ENCODE assay signal across 8 cellular contexts in genomic region chr12:76820888-76821482, GRCh38. TPM values are rescaled to one million over a fixed set of nuclear protein-coding genes. Genes with fewer than 3 reads are reported as not detected.
DNase-seq lines count a peak whose midpoint lies in the region; ATAC-seq, FAIRE-seq and TF ChIP-seq lines count a peak whose summit lies in the region.

No MANE protein-coding gene starts in this region.

- whole genome bisulfite sequencing in pancreas, 2 donors, result 30 to 32% methylated on average over 2 of the region's 2 CpGs

- H3K27ac Mint-ChIP-seq in endothelial cell (ENCODE audit: unreplicated experiment), result no peak overlapping the region

- no peaks in the 10 kb centered on the region for H3K27me3 Mint-ChIP-seq in endothelial cell (ENCODE audit: unreplicated experiment)

- peak; percentile 23 to 31 for DNase-seq in SHP77 (lab: John Stamatoyannopoulos, UW)
- no peak for DNase-seq in SHP77 treated with DMSO at 0.1 percent for 48 hours (lab: John Stamatoyannopoulos, UW)
- peak; percentile 7 for DNase-seq in NCI-H82 treated with DMSO at 0.1 percent for 48 hours (lab: John Stamatoyannopoulos, UW; ENCODE audit: unreplicated experiment)
- peak; percentile 39 for DNase-seq in endothelial cell (ENCODE audit: low spot score)
- peak in 1 of 6 donors; percentile 17 for DNase-seq in pancreas
- DNase-seq in SKM-1 (lab: John Stamatoyannopoulos, UW; ENCODE audit: unreplicated experiment), result no peak

- no peaks in the 10 kb centered on the region for H3K9me3 Mint-ChIP-seq in endothelial cell (ENCODE audit: unreplicated experiment)

- H3K36me3 ChIP-seq in pancreas, result peaks cover 2 to 5% (median 2%) of the 10 kb centered on the region in 3 donors

- no peak overlapping the region for H3K27ac ChIP-seq in pancreas

- peak; percentile 65 for FAIRE-seq in pancreas (lab: Jason Lieb, UNC)

- intact Hi-C loops in pancreas (cut with DNase I), result no loop called here

- no peak overlapping the region for H3K4me3 ChIP-seq in pancreas

- no peak overlapping the region for H3K4me3 Mint-ChIP-seq in endothelial cell (ENCODE audit: unreplicated experiment)

- H3K27me3 ChIP-seq in pancreas, result no peaks in the 10 kb centered on the region

- peak; percentile 47 for TF ChIP-seq CTCF in endothelial cell (IDR thresholded peaks at IDR 0.05; ENCODE audit: unreplicated experiment)
- peak in 2 of 4 donors; percentile 10 to 18 for TF ChIP-seq CTCF in pancreas (IDR thresholded peaks at IDR 0.05)

- H3K4me1 ChIP-seq in pancreas, result no peaks in the 10 kb centered on the region

- H3K36me3 Mint-ChIP-seq in endothelial cell (ENCODE audit: low read depth, unreplicated experiment), result no peaks in the 10 kb centered on the region

- no peaks in the 10 kb centered on the region for H3K4me1 Mint-ChIP-seq in endothelial cell (ENCODE audit: unreplicated experiment)

- H3K9me3 ChIP-seq in pancreas, result no peaks in the 10 kb centered on the region

- ATAC-seq in pancreas (peak in 3 of 4 donors; percentile 48 to 61 (median 53)), GM21825 (IDR thresholded peaks at IDR 0.05; ENCODE audit: unreplicated experiment) (no peak), GM18858 (IDR thresholded peaks at IDR 0.05; ENCODE audit: unreplicated experiment) (no peak)

RNA-seq across cellular contexts. Expression of gene ZDHHC17, which starts 57.1 kb away (rescaled TPM):
- total RNA-seq in endothelial cell (ENCODE audit: unreplicated experiment) (52.0 TPM), pancreas (10 to 100 TPM in 5 of 6 donors, 1 to 10 TPM in 1; 9.8 to 24.3 (median 14.4) TPM)
- polyA plus RNA-seq in pancreas, result 10 to 100 TPM in 1 of 2 donors, 1 to 10 TPM in 1; 9.5 to 18.8 TPM

RNA-seq across cellular contexts. Expression of gene CSRP2, which starts 57.8 kb away (rescaled TPM):
- total RNA-seq in endothelial cell (ENCODE audit: unreplicated experiment) (185 TPM), pancreas (10 to 100 TPM in 1 of 6 donors, 1 to 10 TPM in 5; 3.1 to 12.6 (median 7.6) TPM)
- 10 to 100 TPM in 1 of 2 donors, 1 to 10 TPM in 1; 6.5 to 20.0 TPM for polyA plus RNA-seq in pancreas

Comparison
In these comparisons a context has a peak if more than half of its experiments do, and no peak if none do; other contexts are left out.
1. DNase-seq: peak in SHP77 (2 of 2), NCI-H82 treated with DMSO at 0.1 percent for 48 hours (single experiment) and endothelial cell (single experiment); none in SHP77 treated with DMSO at 0.1 percent for 48 hours (single experiment) and SKM-1 (single experiment).
2. ATAC-seq: peak in pancreas (3 of 4); none in GM21825 (single experiment) and GM18858 (single experiment).
3. RNA of gene CSRP2, which starts 57.8 kb away (total RNA-seq): 185 TPM in endothelial cell (single experiment); 3.1 to 12.6 TPM in pancreas; every median in the first group is over 10 times any median in the second.